ENCODE assay signal across 8 cellular contexts in the genomic region with DNA sequence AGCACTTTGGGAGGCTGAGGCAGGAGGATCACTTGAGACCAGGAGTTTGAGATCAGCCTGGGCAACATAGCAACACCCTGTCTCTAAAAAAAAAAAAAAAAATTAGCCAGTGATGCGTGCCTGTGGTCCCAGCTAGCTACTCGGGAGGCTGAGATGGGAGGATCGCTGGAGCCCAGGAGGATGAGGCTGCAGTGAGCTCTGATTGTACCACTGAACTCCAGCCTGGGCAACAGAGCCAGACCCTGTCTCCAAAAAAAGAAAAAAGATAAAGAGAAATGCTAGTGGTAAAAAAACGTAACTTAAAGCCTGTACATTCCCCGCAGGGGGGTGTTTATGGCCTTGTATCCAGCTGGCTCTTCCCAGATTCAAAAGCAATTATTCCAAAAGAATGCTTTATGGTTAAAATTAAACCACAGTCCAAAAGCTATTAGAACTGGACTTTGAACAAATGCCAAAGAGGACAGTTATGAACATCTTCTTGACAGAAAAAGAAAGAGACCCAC. TPM values are rescaled to one million over a fixed set of nuclear protein-coding genes. Genes with fewer than 3 reads are reported as not detected.
A peak's percentile ranks its signal among the peaks of the same experiment; 100 is the strongest.
DNase-seq lines count a peak whose midpoint lies in the region; ATAC-seq and TF ChIP-seq lines count a peak whose summit lies in the region.

No MANE protein-coding gene starts in this region.

- ATAC-seq in HG03175 (IDR thresholded peaks at IDR 0.05; ENCODE audit: unreplicated experiment) (no peak), HG02938 (IDR thresholded peaks at IDR 0.05; ENCODE audit: unreplicated experiment) (no peak), HG03045 (IDR thresholded peaks at IDR 0.05; ENCODE audit: unreplicated experiment) (no peak)

- H3K36me3 Mint-ChIP-seq in progenitor cell of endocrine pancreas (ENCODE audit: insufficient read depth) = peaks cover 6% of the 10 kb centered on the region

- H3K27me3 Mint-ChIP-seq in progenitor cell of endocrine pancreas = no peaks in the 10 kb centered on the region

- WGBS in esophagus, 2 donors = 58 to 62% methylated on average over 5 of the region's 5 CpGs

- DNase-seq in GM03348 (ENCODE audit: low spot score) = peak; percentile 25
- no peak for DNase-seq in Peyer's patch
- DNase-seq in progenitor cell of endocrine pancreas (ENCODE audit: low spot score, unreplicated experiment) = no peak
- DNase-seq in HuH-7 (ENCODE audit: low spot score) = no peak

- H3K27ac Mint-ChIP-seq in progenitor cell of endocrine pancreas = peak overlapping the region; percentile 91

- H3K4me1 ChIP-seq in Peyer's patch (peaks cover 0 to 15% (median 2%) of the 10 kb centered on the region in 4 donors), esophagus (ENCODE audit: control insufficient read depth in 2 of 2, insufficient read depth in 2 of 2, low read length in 1 of 2) (peaks cover 0 to 3% of the 10 kb centered on the region in 2 donors)

- H3K4me1 Mint-ChIP-seq in progenitor cell of endocrine pancreas (ENCODE audit: low read depth) = peaks cover 20% of the 10 kb centered on the region

- no peaks in the 10 kb centered on the region for H3K27me3 ChIP-seq in Peyer's patch
- H3K27me3 ChIP-seq in esophagus (ENCODE audit: control insufficient read depth in 1 of 2, insufficient read depth in 2 of 2, low read length in 2 of 2) = no peaks in the 10 kb centered on the region

- no peak for TF ChIP-seq POLR2A in Peyer's patch (IDR thresholded peaks at IDR 0.05)

- H3K27ac ChIP-seq in Peyer's patch (peak overlapping the region; percentile 57 to 90 (median 82)), esophagus (ENCODE audit: low read depth in 2 of 2, low read length in 1 of 2) (peak overlapping the region; percentile 75 to 92)

- peak overlapping the region; percentile 41 to 73 (median 66) for H3K4me3 ChIP-seq in Peyer's patch
- peak overlapping the region in 1 of 2 donors; percentile 46 for H3K4me3 ChIP-seq in esophagus (ENCODE audit: low read depth in 1 of 2, low read length in 2 of 2)

- no peaks in the 10 kb centered on the region for H3K9me3 Mint-ChIP-seq in progenitor cell of endocrine pancreas (ENCODE audit: low read depth)

- H3K36me3 ChIP-seq in Peyer's patch = no peaks in the 10 kb centered on the region
- H3K36me3 ChIP-seq in esophagus (ENCODE audit: control insufficient read depth in 2 of 2, insufficient read depth in 2 of 2, low read length in 1 of 2) = no peaks in the 10 kb centered on the region

- H3K4me3 Mint-ChIP-seq in progenitor cell of endocrine pancreas (ENCODE audit: low read depth) = peak overlapping the region; percentile 80

- H3K9me3 ChIP-seq in Peyer's patch (no peaks in the 10 kb centered on the region), esophagus (ENCODE audit: control insufficient read depth in 2 of 2, insufficient read depth in 1 of 2, low read depth in 1 of 2, low read length in 1 of 2) (no peaks in the 10 kb centered on the region)

- no peak for TF ChIP-seq CTCF in Peyer's patch (IDR thresholded peaks at IDR 0.05)
- TF ChIP-seq CTCF in progenitor cell of endocrine pancreas (IDR thresholded peaks at IDR 0.05; ENCODE audit: unreplicated experiment) = no peak

RNA-seq across cellular contexts. Expression of a gene that starts 16.4 kb away (rescaled TPM):
- total RNA-seq in Peyer's patch = 1 to 10 TPM in 3 of 4 donors, not detected in 1; 1.7 to 6.7 (median 6.4) TPM
- polyA plus RNA-seq in esophagus = under 1 TPM; 0.15 to 0.47 TPM
- total RNA-seq in progenitor cell of endocrine pancreas = 3.6 and 4.6 TPM in 2 replicates

RNA-seq across cellular contexts. Expression of a gene that starts 30.5 kb away (rescaled TPM):
- total RNA-seq in Peyer's patch (10 to 100 TPM; 14.9 to 33.2 (median 29.8) TPM), progenitor cell of endocrine pancreas (12.4 and 12.7 TPM in 2 replicates)
- 10 to 100 TPM; 38.2 to 49.9 TPM for polyA plus RNA-seq in esophagus

RNA-seq across cellular contexts. Expression of a gene that starts 36.6 kb away (rescaled TPM):
- total RNA-seq in Peyer's patch (10 to 100 TPM; 14.9 to 35.8 (median 35.0) TPM), progenitor cell of endocrine pancreas (18.4 and 19.3 TPM in 2 replicates)
- polyA plus RNA-seq in esophagus = 10 to 100 TPM; 10.1 to 10.9 TPM

RNA-seq across cellular contexts. Expression of a gene that starts 40.6 kb away (rescaled TPM):
- total RNA-seq in Peyer's patch (1,000 to 10,000 TPM in 3 of 4 donors, 100 to 1,000 TPM in 1; 961 to 2,313 (median 1,456) TPM), progenitor cell of endocrine pancreas (864 and 890 TPM in 2 replicates)
- 100 to 1,000 TPM; 361 to 694 TPM for polyA plus RNA-seq in esophagus

RNA-seq across cellular contexts. Expression of a gene that starts 42.9 kb away (rescaled TPM):
- total RNA-seq in Peyer's patch = 100 to 1,000 TPM in 1 of 4 donors, 10 to 100 TPM in 3; 68.3 to 101 (median 78.9) TPM
- 10 to 100 TPM; 32.1 to 48.0 TPM for polyA plus RNA-seq in esophagus
- 55.5 and 60.5 TPM in 2 replicates for total RNA-seq in progenitor cell of endocrine pancreas
